8 cellular contexts compared by ENCODE assay signal in the genomic region with DNA sequence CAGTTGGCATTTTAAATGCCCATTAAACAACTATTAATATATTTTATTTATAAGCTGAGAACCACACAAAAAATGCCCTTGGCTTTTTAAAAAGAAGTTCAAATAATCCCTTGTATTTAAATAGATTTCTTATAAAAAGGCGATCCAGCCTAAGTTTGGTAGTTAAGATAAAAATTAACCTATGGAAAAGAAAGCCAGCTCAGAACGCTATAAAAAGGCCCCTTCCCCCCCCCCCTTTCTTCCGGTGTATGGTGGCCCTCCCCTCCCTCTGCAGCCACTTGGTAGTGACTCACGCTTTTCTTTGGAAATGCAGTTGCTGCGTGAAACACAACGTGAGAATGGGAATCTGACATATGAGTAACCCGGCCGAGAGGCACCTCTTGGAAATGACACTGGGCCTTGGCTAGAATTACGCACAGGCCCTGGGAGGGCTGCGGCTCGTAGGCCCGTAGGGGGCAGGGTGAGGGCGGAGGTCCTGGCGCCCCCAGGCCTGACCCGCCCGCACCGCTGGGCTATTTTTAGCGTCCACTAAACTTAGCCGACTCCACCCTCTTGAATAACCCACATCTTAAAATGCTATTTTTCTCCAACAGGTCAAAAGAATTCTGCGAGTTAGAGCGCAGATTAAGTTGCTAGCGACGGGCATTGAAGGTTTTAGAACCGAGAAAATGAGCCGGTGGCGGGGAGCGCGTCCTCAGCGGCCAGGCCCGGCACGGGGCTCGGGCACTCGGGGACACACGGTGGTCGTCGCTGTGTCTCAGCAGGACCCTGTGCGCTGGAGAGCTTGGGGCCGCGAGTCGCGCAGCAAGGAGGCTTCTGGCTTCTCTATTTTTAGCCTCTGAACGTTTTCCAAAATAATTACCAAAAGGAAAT.
DNase-seq lines count a peak whose midpoint lies in the region; ATAC-seq and TF ChIP-seq lines count a peak whose summit lies in the region.

No MANE protein-coding gene starts in this region.

- DNase-seq in AG04450 (ENCODE audit: low read depth, low spot score), result peak; percentile 97
- DNase-seq in HPDE6-E6E7 (ENCODE audit: extremely low spot score), result peak; percentile 90
- no peak for DNase-seq in RWPE2 (ENCODE audit: low spot score)
- DNase-seq in activated naive CD4-positive, alpha-beta T cell treated with anti-CD3 and anti-CD28 coated beads for 36 hours, result peak; percentile 90
- peak; percentile 41 for DNase-seq in germinal center (ENCODE audit: low spot score)
- peak; percentile 99 for DNase-seq in stromal cell of bone marrow (ENCODE audit: low read depth)

- peaks cover 42% of the 10 kb centered on the region for H3K4me1 Mint-ChIP-seq in activated naive CD4-positive, alpha-beta T cell treated with anti-CD3 and anti-CD28 coated beads for 36 hours (ENCODE audit: low read depth)

- peaks cover 5% of the 10 kb centered on the region for H3K9me3 ChIP-seq in AG04450 (ENCODE audit: control insufficient read depth, insufficient read depth, low read length)
- no peaks in the 10 kb centered on the region for H3K9me3 ChIP-seq in RWPE2 (ENCODE audit: severe bottlenecking)
- no peaks in the 10 kb centered on the region for H3K9me3 ChIP-seq in neutrophil

- CTCF ChIA-PET in AG04450 (lab: Charles Lee), result interaction anchor here (0.6 to 1.5 kb wide), 3 partner anchors 24 to 278 kb away, joined by 3 to 9 read pairs (median 6); no protein-coding TSS in a partner anchor
- CTCF ChIA-PET in activated naive CD4-positive, alpha-beta T cell treated with anti-CD3 and anti-CD28 coated beads for 36 hours (lab: Charles Lee), result interaction anchor here (1.0 to 3.1 kb wide), 8 partner anchors 14 to 233 kb away, joined by 3 to 23 read pairs (median 6); no protein-coding TSS in a partner anchor

- H3K4me3 ChIP-seq in AG04450 (ENCODE audit: low read depth, low read length) (peak overlapping the region; percentile 52), RWPE2 (ENCODE audit: severe bottlenecking) (peak overlapping the region; percentile 9), neutrophil (ENCODE audit: low read depth in 1 of 2, low read length in 1 of 2) (peak overlapping the region; percentile 68 to 72)

- TF ChIP-seq CTCF in AG04450 (IDR thresholded peaks at IDR 0.05; ENCODE audit: low read depth, low read length) (no peak), RWPE2 (IDR thresholded peaks at IDR 0.05; ENCODE audit: poor library complexity, severe bottlenecking) (peak; percentile 12), neutrophil (IDR thresholded peaks at IDR 0.05) (no peak)

- peak overlapping the region; percentile 72 for H3K4me3 Mint-ChIP-seq in activated naive CD4-positive, alpha-beta T cell treated with anti-CD3 and anti-CD28 coated beads for 36 hours

- peak overlapping the region; percentile 100 for H3K27ac ChIP-seq in AG04450 (ENCODE audit: low read depth, low read length)
- H3K27ac ChIP-seq in RWPE2 (ENCODE audit: poor library complexity, severe bottlenecking), result peak overlapping the region; percentile 81
- peak overlapping the region; percentile 74 for H3K27ac ChIP-seq in neutrophil

- H3K27ac Mint-ChIP-seq in activated naive CD4-positive, alpha-beta T cell treated with anti-CD3 and anti-CD28 coated beads for 36 hours, result peak overlapping the region; percentile 97

- peaks cover 11% of the 10 kb centered on the region for H3K9me3 Mint-ChIP-seq in activated naive CD4-positive, alpha-beta T cell treated with anti-CD3 and anti-CD28 coated beads for 36 hours

- H3K27me3 ChIP-seq in AG04450 (ENCODE audit: control insufficient read depth, insufficient read depth, low read length) (no peaks in the 10 kb centered on the region), RWPE2 (ENCODE audit: insufficient read depth, poor library complexity, severe bottlenecking) (no peaks in the 10 kb centered on the region), neutrophil (peaks cover 24% of the 10 kb centered on the region)

- H3K4me1 ChIP-seq in RWPE2 (ENCODE audit: insufficient read depth, poor library complexity, severe bottlenecking) (peaks cover 31% of the 10 kb centered on the region), neutrophil (ENCODE audit: control insufficient read depth in 1 of 2, insufficient read depth in 1 of 2, low read depth in 1 of 2, low read length in 1 of 2) (peaks cover 33 to 48% of the 10 kb centered on the region in 2 experiments)

- no peaks in the 10 kb centered on the region for H3K27me3 Mint-ChIP-seq in activated naive CD4-positive, alpha-beta T cell treated with anti-CD3 and anti-CD28 coated beads for 36 hours (ENCODE audit: low read depth)

- peak; percentile 17 for ATAC-seq in GM19043 (IDR thresholded peaks at IDR 0.05; ENCODE audit: low read depth, unreplicated experiment)
- peak; percentile 81 for ATAC-seq in RWPE2 (ENCODE audit: low read depth)

- H3K36me3 ChIP-seq in RWPE2 (ENCODE audit: low read depth), result no peaks in the 10 kb centered on the region
- no peaks in the 10 kb centered on the region for H3K36me3 ChIP-seq in neutrophil

- POLR2A ChIA-PET in AG04450 (lab: Yijun Ruan, JAX), result interaction anchor here (0.6 to 1.3 kb wide), 6 partner anchors 13 to 131 kb away, joined by 3 to 12 read pairs (median 4); no protein-coding TSS in a partner anchor

- peaks cover 3% of the 10 kb centered on the region for H3K36me3 Mint-ChIP-seq in activated naive CD4-positive, alpha-beta T cell treated with anti-CD3 and anti-CD28 coated beads for 36 hours (ENCODE audit: low read depth)

- intact Hi-C loops in activated naive CD4-positive, alpha-beta T cell treated with anti-CD3 and anti-CD28 coated beads for 36 hours (cut with micrococcal nuclease), result loop anchor here (1.0 to 5.0 kb wide), 13 partner anchors 15 to 232 kb away; no protein-coding TSS in a partner anchor

Comparison
In these comparisons a context has a peak if more than half of its experiments do, and no peak if none do; other contexts are left out.
1. H3K4me3 ChIP-seq: peak in every context shown above with its lines; median percentile 70 in neutrophil; 52 in AG04450; 9 in RWPE2.